Comparison of ENCODE assay signal across 8 cellular contexts in genomic region chr17:77372444-77373297, GRCh38.
A peak's percentile ranks its signal among the peaks of the same experiment; 100 is the strongest.
DNase-seq lines count a peak whose midpoint lies in the region; ATAC-seq, FAIRE-seq and TF ChIP-seq lines count a peak whose summit lies in the region.

No MANE protein-coding gene starts in this region.

- FAIRE-seq in HepG2 (lab: Jason Lieb, UNC), result peak; percentile 34

- 2% methylated on average over 24 of the region's 64 CpGs for WGBS in HepG2 (ENCODE audit: low lambda C conversion rate)

- H3K27me3 ChIP-seq in CD4-positive, alpha-beta memory T cell (ENCODE audit: insufficient read depth, low read length), result no peaks in the 10 kb centered on the region
- H3K27me3 ChIP-seq in HepG2 (ENCODE audit: control insufficient read depth in 1 of 2, insufficient read depth in 2 of 2, low read length in 2 of 2), result no peaks in the 10 kb centered on the region

- BruUV-seq in HepG2 (replicated peaks; lab: Mats Ljungman, UMichigan), result no TSS peak

- TF ChIP-seq POLR2A in NB4 (IDR thresholded peaks at IDR 0.05; ENCODE audit: extremely low read depth, insufficient read length) (no peak), HepG2 (IDR thresholded peaks at IDR 0.05; ENCODE audit: insufficient read depth in 1 of 2, low read depth in 2 of 2, low read length in 2 of 2) (no peak; a peak in 1 of 4 replicates)

- H3K4me1 Mint-ChIP-seq in CD4-positive, alpha-beta memory T cell, result peaks cover 43 to 84% (median 55%) of the 10 kb centered on the region in 4 donors

- TF ChIP-seq EP300 in HepG2 (IDR thresholded peaks at IDR 0.05; ENCODE audit: low read depth in 2 of 2, low read length in 2 of 2) (peak in 1 of 2 experiments; percentile 37; a peak in 1 of 4 replicates), HepG2 (CRISPR knock-in tag; IDR thresholded peaks at IDR 0.05; ENCODE audit: borderline replicate concordance) (peak; percentile 46)

- TF ChIP-seq CTCF in NB4 (IDR thresholded peaks at IDR 0.05; ENCODE audit: low read depth, low read length), result no peak
- TF ChIP-seq CTCF in HepG2 (CRISPR knock-in tag; IDR thresholded peaks at IDR 0.05), result peak; percentile 63

- H3K27ac ChIP-seq in CD4-positive, alpha-beta memory T cell (ENCODE audit: low read depth, low read length), result peak overlapping the region; percentile 68
- peak overlapping the region; percentile 71 for H3K27ac ChIP-seq in HepG2 (ENCODE audit: extremely low read length, insufficient read depth, low read length)

- CTCF ChIA-PET in CD4-positive, alpha-beta memory T cell (lab: Charles Lee; ENCODE audit: partially characterized antibody), result interaction anchor here (0.7 to 2.0 kb wide), 3 partner anchors 10 to 41 kb away, joined by 3 to 10 read pairs (median 3); no protein-coding TSS in a partner anchor
- CTCF ChIA-PET in HepG2 (lab: Yijun Ruan, JAX; ENCODE audit: low intra/inter-chr PET ratio, low total read pairs), result no interaction called here

- H3K9ac ChIP-seq in HepG2 (ENCODE audit: insufficient read depth, low read depth, low read length), result peak overlapping the region; percentile 70

- H4K20me1 ChIP-seq in HepG2 (ENCODE audit: insufficient read depth, low read length), result peaks cover 80% of the 10 kb centered on the region

- H3K4me1 ChIP-seq in CD4-positive, alpha-beta memory T cell (ENCODE audit: insufficient read depth, low read length), result peaks cover 66% of the 10 kb centered on the region
- peaks cover 65% of the 10 kb centered on the region for H3K4me1 ChIP-seq in HepG2 (ENCODE audit: insufficient read depth, low read length)

- H3K27ac Mint-ChIP-seq in CD4-positive, alpha-beta memory T cell, result peak overlapping the region; percentile 81 to 93 (median 90)

- no peaks in the 10 kb centered on the region for H3K9me3 ChIP-seq in CD4-positive, alpha-beta memory T cell (ENCODE audit: control insufficient read depth in 1 of 2, low read length in 2 of 2)
- no peaks in the 10 kb centered on the region for H3K9me3 ChIP-seq in HepG2 (ENCODE audit: low read length)

- no peaks in the 10 kb centered on the region for H3K9me3 Mint-ChIP-seq in CD4-positive, alpha-beta memory T cell

- ATAC-seq in GM21529 (IDR thresholded peaks at IDR 0.05; ENCODE audit: unreplicated experiment), result peak; percentile 51
- ATAC-seq in HepG2, result peak; percentile 75
- no peak for ATAC-seq in GM19351 (IDR thresholded peaks at IDR 0.05; ENCODE audit: unreplicated experiment)

- H3K36me3 Mint-ChIP-seq in CD4-positive, alpha-beta memory T cell, result peaks cover 3 to 24% of the 10 kb centered on the region in 2 donors

- peak overlapping the region; percentile 52 to 95 for H3K4me3 ChIP-seq in CD4-positive, alpha-beta memory T cell (ENCODE audit: low read length in 2 of 2)
- H3K4me3 ChIP-seq in NB4 (ENCODE audit: low read depth, low read length) (peak overlapping the region; percentile 48), HepG2 (replicated peaks in 1 of 3; ENCODE audit: insufficient read depth in 1 of 3, low read depth in 2 of 3, low read length in 3 of 3) (peak overlapping the region; percentile 76 to 91 (median 88); a peak in 5 of 6 replicates)

- peak; percentile 55 for TF ChIP-seq RAD21 in HepG2 (CRISPR knock-in tag; IDR thresholded peaks at IDR 0.05)

- in situ Hi-C loops in HepG2 (cut with HindIII; ENCODE audit: extremely low pct_ligation_motif_present, low pct_unique_long_range_greater_than_20kb), result loop anchor here (10.0 kb wide), 1 partner anchor 88 kb away; no protein-coding TSS in a partner anchor

- peaks cover 90% of the 10 kb centered on the region for H3K79me2 ChIP-seq in HepG2 (ENCODE audit: insufficient read depth, low read length)

- no peak overlapping the region for H2AFZ ChIP-seq in HepG2 (ENCODE audit: low read length)

- peak; percentile 61 to 74 (median 68) for DNase-seq in CD4-positive, alpha-beta memory T cell
- DNase-seq in NB4 (ENCODE audit: low read depth) (peak; percentile 93), dermis blood vessel endothelial cell (peak; percentile 60), HepG2 (ENCODE audit: low spot score) (peak; percentile 94)
- peak; percentile 70 for DNase-seq in activated CD4-positive, CD25-positive, alpha-beta regulatory T cell treated with anti-CD3 and anti-CD28 coated beads, Interleukin-2, amount 50 U/mL, for 72 hours
- peak; percentile 42 to 47 for DNase-seq in stimulated activated CD4-positive, alpha-beta T cell treated with anti-CD3 and anti-CD28 coated beads, Interleukin-4, amount 100 ng/mL, for 48 hours (ENCODE audit: low read depth in 2 of 2)

- H3K4me3 Mint-ChIP-seq in CD4-positive, alpha-beta memory T cell, result peak overlapping the region; percentile 82 to 100 (median 87)

- POLR2A ChIA-PET in CD4-positive, alpha-beta memory T cell (lab: Charles Lee; ENCODE audit: partially characterized antibody), result interaction anchor here (0.8 to 97.0 kb wide), 19 partner anchors 9 to 757 kb away, joined by 3 to 6031 read pairs (median 8); partner anchors contain the start of gene TNRC6C
- POLR2A ChIA-PET in HepG2 (lab: Yijun Ruan, JAX), result interaction anchor here (0.8 to 3.9 kb wide), 7 partner anchors 10 to 86 kb away, joined by 3 to 88 read pairs (median 3); no protein-coding TSS in a partner anchor

- peak overlapping the region; percentile 96 for H3K4me2 ChIP-seq in HepG2 (ENCODE audit: low read depth, low read length)

- H3K27me3 Mint-ChIP-seq in CD4-positive, alpha-beta memory T cell, result no peaks in the 10 kb centered on the region

- H3K36me3 ChIP-seq in CD4-positive, alpha-beta memory T cell (ENCODE audit: insufficient read depth, low read length), result no peaks in the 10 kb centered on the region
- peaks cover 0 to 1% of the 10 kb centered on the region in 2 experiments; a peak in 1 of 5 replicates for H3K36me3 ChIP-seq in HepG2 (replicated peaks in 1 of 2; ENCODE audit: control insufficient read depth in 1 of 2, insufficient read depth in 2 of 2, low read length in 2 of 2)

- intact Hi-C loops in CD4-positive, alpha-beta memory T cell (cut with micrococcal nuclease), result loop anchor here (5.0 kb wide), 2 partner anchors 35 to 70 kb away; no protein-coding TSS in a partner anchor
- intact Hi-C loops in HepG2 (cut with micrococcal nuclease; ENCODE audit: unreplicated experiment), result loop anchor here (5.0 kb wide), 1 partner anchor 85 kb away; no protein-coding TSS in a partner anchor

TF ChIP-seq in HepG2, 621 proteins besides CTCF, POLR2A, EP300 and RAD21 (continues in another document):
- TF ChIP-seq ZFY (CRISPR knock-in tag; IDR thresholded peaks at IDR 0.05) (peak; percentile 44), NKX3-1 (CRISPR knock-in tag; IDR thresholded peaks at IDR 0.05) (0 out of 2 replicates have a peak, but pooled peaks have one; percentile 73), MED1 (CRISPR knock-in tag; IDR thresholded peaks at IDR 0.05) (peak; percentile 72), ZSCAN9 (CRISPR knock-in tag; IDR thresholded peaks at IDR 0.05; ENCODE audit: borderline replicate concordance) (peak; percentile 60; the same call in 1 of the 2 replicates), RXRB (CRISPR knock-in tag; IDR thresholded peaks at IDR 0.05; ENCODE audit: borderline replicate concordance) (peak; percentile 72), ZNF441 (CRISPR knock-in tag; IDR thresholded peaks at IDR 0.05; ENCODE audit: borderline replicate concordance) (peak; percentile 24; the same call in 1 of the 2 replicates), TBL1XR1 (IDR thresholded peaks at IDR 0.05; ENCODE audit: borderline replicate concordance, low read length, partially characterized antibody) (no peak), ZBTB34 (CRISPR knock-in tag; IDR thresholded peaks at IDR 0.05) (peak; percentile 83), RXRA (CRISPR knock-in tag; IDR thresholded peaks at IDR 0.05) (peak; percentile 41; the same call in 1 of the 2 replicates), ATF7 (IDR thresholded peaks at IDR 0.05) (no peak), ATF7 (CRISPR knock-in tag; IDR thresholded peaks at IDR 0.05) (0 out of 2 replicates have a peak, but pooled peaks have one; percentile 16), ZNF343 (CRISPR knock-in tag; IDR thresholded peaks at IDR 0.05) (0 out of 2 replicates have a peak, but pooled peaks have one; percentile 92), ZMYM3 (CRISPR knock-in tag; IDR thresholded peaks at IDR 0.05) (peak; percentile 73), BCL6 (CRISPR knock-in tag; IDR thresholded peaks at IDR 0.05) (peak; percentile 61), JUN (CRISPR knock-in tag; IDR thresholded peaks at IDR 0.05) (no peak), GLI4 (CRISPR knock-in tag; IDR thresholded peaks at IDR 0.05; ENCODE audit: borderline replicate concordance) (peak; percentile 81), ZNF335 (CRISPR knock-in tag; IDR thresholded peaks at IDR 0.05) (0 out of 2 replicates have a peak, but pooled peaks have one; percentile 35)
- TF ChIP-seq, protein P1, sequence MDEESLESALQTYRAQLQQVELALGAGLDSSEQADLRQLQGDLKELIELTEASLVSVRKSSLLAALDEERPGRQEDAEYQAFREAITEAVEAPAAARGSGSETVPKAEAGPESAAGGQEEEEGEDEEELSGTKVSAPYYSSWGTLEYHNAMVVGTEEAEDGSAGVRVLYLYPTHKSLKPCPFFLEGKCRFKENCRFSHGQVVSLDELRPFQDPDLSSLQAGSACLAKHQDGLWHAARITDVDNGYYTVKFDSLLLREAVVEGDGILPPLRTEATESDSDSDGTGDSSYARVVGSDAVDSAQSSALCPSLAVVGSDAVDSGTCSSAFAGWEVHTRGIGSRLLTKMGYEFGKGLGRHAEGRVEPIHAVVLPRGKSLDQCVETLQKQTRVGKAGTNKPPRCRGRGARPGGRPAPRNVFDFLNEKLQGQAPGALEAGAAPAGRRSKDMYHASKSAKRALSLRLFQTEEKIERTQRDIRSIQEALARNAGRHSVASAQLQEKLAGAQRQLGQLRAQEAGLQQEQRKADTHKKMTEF (CRISPR knock-in tag; IDR thresholded peaks at IDR 0.05), result peak; percentile 94
- TF ChIP-seq, protein P2, sequence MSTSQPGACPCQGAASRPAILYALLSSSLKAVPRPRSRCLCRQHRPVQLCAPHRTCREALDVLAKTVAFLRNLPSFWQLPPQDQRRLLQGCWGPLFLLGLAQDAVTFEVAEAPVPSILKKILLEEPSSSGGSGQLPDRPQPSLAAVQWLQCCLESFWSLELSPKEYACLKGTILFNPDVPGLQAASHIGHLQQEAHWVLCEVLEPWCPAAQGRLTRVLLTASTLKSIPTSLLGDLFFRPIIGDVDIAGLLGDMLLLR (CRISPR knock-in tag; IDR thresholded peaks at IDR 0.05), result peak; percentile 97; the same call in 1 of the 2 replicates
